In genomic region chr5:53109041-53109435, GRCh38 we compare ENCODE assay signal across 8 cellular contexts. TPM values are rescaled to one million over a fixed set of nuclear protein-coding genes. Genes with fewer than 3 reads are reported as not detected.
DNase-seq lines count a peak whose midpoint lies in the region; ATAC-seq and TF ChIP-seq lines count a peak whose summit lies in the region.

No MANE protein-coding gene starts in this region.

- TF ChIP-seq CTCF in cardiac fibroblast (IDR thresholded peaks at IDR 0.05; ENCODE audit: low read depth, low read length) (no peak), upper lobe of right lung (IDR thresholded peaks at IDR 0.05) (no peak), GM13976 (IDR thresholded peaks at IDR 0.05; ENCODE audit: borderline replicate concordance, control extremely low read depth, extremely low read depth, insufficient read depth, missing control alignments) (no peak)

- peak overlapping the region; percentile 85 to 88 for H3K4me3 ChIP-seq in cardiac fibroblast (replicated peaks in 1 of 2; ENCODE audit: low read depth in 2 of 2, low read length in 2 of 2)
- H3K4me3 ChIP-seq in upper lobe of right lung, result peak overlapping the region; percentile 81

- peaks cover 8% of the 10 kb centered on the region for H3K36me3 ChIP-seq in upper lobe of right lung

- DNase-seq in NCI-H510A treated with DMSO at 0.1 percent for 48 hours (lab: John Stamatoyannopoulos, UW) (peak; percentile 1), NCI-H510A (lab: John Stamatoyannopoulos, UW) (no peak), NCI-H748 (lab: John Stamatoyannopoulos, UW; ENCODE audit: unreplicated experiment) (peak; percentile 71), cardiac fibroblast (ENCODE audit: low read depth in 2 of 2) (peak; percentile 22 to 38), medulla oblongata (ENCODE audit: extremely low spot score) (peak; percentile 61), upper lobe of right lung (no peak), GM13976 (ENCODE audit: low spot score) (no peak)

- peak overlapping the region; percentile 77 for H3K27ac ChIP-seq in upper lobe of right lung

- ATAC-seq in HG02678 (IDR thresholded peaks at IDR 0.05; ENCODE audit: unreplicated experiment), result peak; percentile 4
- peak; percentile 20 for ATAC-seq in upper lobe of right lung

- no peaks in the 10 kb centered on the region for H3K9me3 ChIP-seq in upper lobe of right lung

- H3K27me3 ChIP-seq in upper lobe of right lung, result no peaks in the 10 kb centered on the region

- in situ Hi-C loops in GM13976 (cut with MboI; ENCODE audit: low sequenced_read_pairs, unreplicated experiment), result no loop called here

- intact Hi-C loops in upper lobe of right lung (cut with DNase I), result no loop called here

- H3K4me1 ChIP-seq in upper lobe of right lung, result peaks cover 8% of the 10 kb centered on the region

RNA-seq across cellular contexts. Expression of gene MOCS2, which starts 0.5 kb away (rescaled TPM):
- 33.0 TPM for total RNA-seq in upper lobe of right lung

Comparison
In these comparisons a context has a peak if more than half of its experiments do, and no peak if none do; other contexts are left out.
1. DNase-seq: peak in NCI-H510A treated with DMSO at 0.1 percent for 48 hours (single experiment), NCI-H748 (single experiment), cardiac fibroblast (2 of 2) and medulla oblongata (single experiment); none in NCI-H510A (single experiment), upper lobe of right lung (single experiment) and GM13976 (single experiment).